ENCODE assay signal across 11 cellular contexts in genomic region chr10:16612148-16612742, GRCh38.
A peak's percentile ranks its signal among the peaks of the same experiment; 100 is the strongest.
DNase-seq lines count a peak whose midpoint lies in the region; ATAC-seq, FAIRE-seq and TF ChIP-seq lines count a peak whose summit lies in the region.
"Had no signal": no experiment of that assay in that cellular context is flagged by ENCODE, and none has a peak within 500 bp of the region (broad histone marks: within the 10 kb centered on the region; RNA-seq: fewer than 3 reads in every experiment).

No MANE protein-coding gene starts in this region.

- intact Hi-C loops in HepG2 (cut with micrococcal nuclease; ENCODE audit: unreplicated experiment), result no loop called here
- intact Hi-C loops in right lobe of liver (cut with DNase I), result no loop called here

- H2AFZ ChIP-seq in HepG2 (ENCODE audit: low read length), result no peak overlapping the region

- H3K4me3 ChIP-seq in HepG2 (replicated peaks in 1 of 3; ENCODE audit: insufficient read depth in 1 of 3, low read depth in 2 of 3, low read length in 3 of 3), result no peak overlapping the region
- no peak overlapping the region for H3K4me3 ChIP-seq in right lobe of liver
- H3K4me3 ChIP-seq in SJCRH30, result no peak overlapping the region
- no peak overlapping the region for H3K4me3 ChIP-seq in foreskin fibroblast (ENCODE audit: low read depth in 1 of 2, low read length in 2 of 2)
- H3K4me3 ChIP-seq: ascending aorta had no signal

- no TSS peak for BruUV-seq in HepG2 (replicated peaks; lab: Mats Ljungman, UMichigan)

- FAIRE-seq in HepG2 (lab: Jason Lieb, UNC), result peak; percentile 54

- POLR2A ChIA-PET in HepG2 (lab: Yijun Ruan, JAX), result no interaction called here

- H3K79me2 ChIP-seq in HepG2 (ENCODE audit: insufficient read depth, low read length), result no peaks in the 10 kb centered on the region

- TF ChIP-seq RAD21 in HepG2 (CRISPR knock-in tag; IDR thresholded peaks at IDR 0.05), result no peak

- TF ChIP-seq CTCF in HepG2 (CRISPR knock-in tag; IDR thresholded peaks at IDR 0.05), result no peak
- no peak for TF ChIP-seq CTCF in right lobe of liver (IDR thresholded peaks at IDR 0.05)
- no peak for TF ChIP-seq CTCF in foreskin fibroblast (IDR thresholded peaks at IDR 0.05; ENCODE audit: low read depth, low read length)

- DNase-seq in HepG2 (ENCODE audit: low spot score) (peak; percentile 31), right lobe of liver (no peak), SJCRH30 (peak; percentile 42 to 74), foreskin fibroblast (peak; percentile 16 to 62), pons (ENCODE audit: low spot score) (no peak), NCI-H748 (lab: John Stamatoyannopoulos, UW; ENCODE audit: unreplicated experiment) (no peak), NCI-H2171 (lab: John Stamatoyannopoulos, UW) (no peak)
- DNase-seq: NCI-H1092 had no signal

- no peaks in the 10 kb centered on the region; the same call in 1 of the 2 replicates for H4K20me1 ChIP-seq in HepG2 (ENCODE audit: insufficient read depth, low read length)

- no peaks in the 10 kb centered on the region for H3K9me3 ChIP-seq in HepG2 (ENCODE audit: low read length)
- H3K9me3 ChIP-seq in right lobe of liver, result no peaks in the 10 kb centered on the region
- no peaks in the 10 kb centered on the region for H3K9me3 ChIP-seq in SJCRH30 (replicated peaks)
- H3K9me3 ChIP-seq: Caco-2 had no signal

- no peak overlapping the region for H3K9ac ChIP-seq in HepG2 (ENCODE audit: insufficient read depth, low read depth, low read length)

- H3K36me3 ChIP-seq in HepG2 (replicated peaks in 1 of 2; ENCODE audit: control insufficient read depth in 1 of 2, insufficient read depth in 2 of 2, low read length in 2 of 2) (no peaks in the 10 kb centered on the region), right lobe of liver (no peaks in the 10 kb centered on the region), SJCRH30 (no peaks in the 10 kb centered on the region)
- H3K36me3 ChIP-seq: ascending aorta had no signal

- H3K4me2 ChIP-seq in HepG2 (ENCODE audit: low read depth, low read length), result no peak overlapping the region

- CTCF ChIA-PET in HepG2 (lab: Yijun Ruan, JAX; ENCODE audit: low intra/inter-chr PET ratio, low total read pairs), result no interaction called here

- H3K27ac ChIP-seq in HepG2 (ENCODE audit: extremely low read length, insufficient read depth, low read length), result no peak overlapping the region
- no peak overlapping the region for H3K27ac ChIP-seq in right lobe of liver
- H3K27ac ChIP-seq in SJCRH30, result no peak overlapping the region
- H3K27ac ChIP-seq: ascending aorta had no signal

- H3K4me1 ChIP-seq in HepG2 (ENCODE audit: insufficient read depth, low read length), result no peaks in the 10 kb centered on the region
- H3K4me1 ChIP-seq in right lobe of liver, result no peaks in the 10 kb centered on the region
- no peaks in the 10 kb centered on the region for H3K4me1 ChIP-seq in SJCRH30
- H3K4me1 ChIP-seq: ascending aorta, Caco-2 had no signal

- ATAC-seq in HepG2 (no peak), right lobe of liver (no peak), HG03520 (IDR thresholded peaks at IDR 0.05; ENCODE audit: unreplicated experiment) (no peak)

- in situ Hi-C loops in HepG2 (cut with HindIII; ENCODE audit: extremely low pct_ligation_motif_present, low pct_unique_long_range_greater_than_20kb), result no loop called here

- TF ChIP-seq POLR2A in HepG2 (IDR thresholded peaks at IDR 0.05; ENCODE audit: insufficient read depth in 1 of 2, low read depth in 2 of 2, low read length in 2 of 2) (no peak), right lobe of liver (IDR thresholded peaks at IDR 0.05) (no peak)

- WGBS in HepG2 (ENCODE audit: low lambda C conversion rate), result 62% methylated on average over 4 of the region's 4 CpGs
- WGBS in right lobe of liver (ENCODE audit: insufficient coverage, low coverage, low lambda C conversion rate, missing lambda C conversion rate), result 52% methylated on average over 4 of the region's 4 CpGs

- H3K27me3 ChIP-seq in HepG2 (ENCODE audit: control insufficient read depth in 1 of 2, insufficient read depth in 2 of 2, low read length in 2 of 2) (no peaks in the 10 kb centered on the region), right lobe of liver (no peaks in the 10 kb centered on the region), SJCRH30 (no peaks in the 10 kb centered on the region)
- H3K27me3 ChIP-seq: ascending aorta had no signal

- TF ChIP-seq EP300 in HepG2 (IDR thresholded peaks at IDR 0.05; ENCODE audit: low read depth in 2 of 2, low read length in 2 of 2) (no peak), HepG2 (CRISPR knock-in tag; IDR thresholded peaks at IDR 0.05; ENCODE audit: borderline replicate concordance) (no peak)

TF ChIP-seq in HepG2, 621 proteins besides CTCF, POLR2A, EP300 and RAD21 (continues in another document):
- TF ChIP-seq DRAP1 (CRISPR knock-in tag; IDR thresholded peaks at IDR 0.05) (no peak), WIZ (CRISPR knock-in tag; IDR thresholded peaks at IDR 0.05) (peak; percentile 75; the same call in 1 of the 2 replicates), ZNF441 (CRISPR knock-in tag; IDR thresholded peaks at IDR 0.05; ENCODE audit: borderline replicate concordance) (peak; percentile 62; the same call in 1 of the 2 replicates), ZNF264 (CRISPR knock-in tag; IDR thresholded peaks at IDR 0.05) (no peak), ZFP36L2 (CRISPR knock-in tag; IDR thresholded peaks at IDR 0.05) (0 out of 2 replicates have a peak, but pooled peaks have one; percentile 59), KDM5B (CRISPR knock-in tag; IDR thresholded peaks at IDR 0.05; ENCODE audit: borderline replicate concordance) (no peak), TRIM24 (CRISPR knock-in tag; IDR thresholded peaks at IDR 0.05) (no peak), ZSCAN20 (CRISPR knock-in tag; IDR thresholded peaks at IDR 0.05; ENCODE audit: borderline replicate concordance) (0 out of 2 replicates have a peak, but pooled peaks have one; percentile 41), ERF (CRISPR knock-in tag; IDR thresholded peaks at IDR 0.05) (peak; percentile 53; the same call in 1 of the 2 replicates), SNAPC2 (CRISPR knock-in tag; IDR thresholded peaks at IDR 0.05) (peak; percentile 52; the same call in 1 of the 2 replicates), MXI1 (IDR thresholded peaks at IDR 0.05; ENCODE audit: borderline replicate concordance, low read depth, low read length) (no peak), ZNF230 (CRISPR knock-in tag; IDR thresholded peaks at IDR 0.05) (no peak), ZNF574 (CRISPR knock-in tag; IDR thresholded peaks at IDR 0.05) (no peak), ZNF512 (CRISPR knock-in tag; IDR thresholded peaks at IDR 0.05) (no peak), KDM2A (CRISPR knock-in tag; IDR thresholded peaks at IDR 0.05; ENCODE audit: borderline replicate concordance, low read depth) (no peak), ZMYM3 (CRISPR knock-in tag; IDR thresholded peaks at IDR 0.05) (no peak), YEATS2 (CRISPR knock-in tag; IDR thresholded peaks at IDR 0.05; ENCODE audit: borderline replicate concordance) (no peak), ZNF207 (IDR thresholded peaks at IDR 0.05; ENCODE audit: borderline replicate concordance) (no peak), HCFC1 (IDR thresholded peaks at IDR 0.05; ENCODE audit: low read depth, low read length) (no peak), FOXK2 (IDR thresholded peaks at IDR 0.05) (no peak)

Comparison
In these comparisons a context has a peak if more than half of its experiments do, and no peak if none do; other contexts are left out.
1. DNase-seq: peak in HepG2 (single experiment), SJCRH30 (2 of 2) and foreskin fibroblast (2 of 2); none in right lobe of liver (0 of 3), pons (single experiment), NCI-H748 (single experiment) and NCI-H2171 (single experiment).